In genomic region chr18:5998907-5999306, GRCh38 we compare ENCODE assay signal across 11 cellular contexts.
DNase-seq lines count a peak whose midpoint lies in the region; ATAC-seq and TF ChIP-seq lines count a peak whose summit lies in the region.
"Had no signal": no experiment of that assay in that cellular context is flagged by ENCODE, and none has a peak within 500 bp of the region (broad histone marks: within the 10 kb centered on the region; RNA-seq: fewer than 3 reads in every experiment).

No MANE protein-coding gene starts in this region.

- intact Hi-C loops in stomach (cut with DNase I; ENCODE audit: low total_unique reads) (no loop called here), prostate gland (cut with DNase I) (no loop called here)

- peak; percentile 98 for ATAC-seq in GM18511 (IDR thresholded peaks at IDR 0.05; ENCODE audit: unreplicated experiment)
- ATAC-seq in GM19468 (IDR thresholded peaks at IDR 0.05; ENCODE audit: extremely low read depth, unreplicated experiment), result peak; percentile 28
- peak; percentile 100 for ATAC-seq in HG02870 (IDR thresholded peaks at IDR 0.05; ENCODE audit: unreplicated experiment)
- peak; percentile 99 for ATAC-seq in HG03469 (IDR thresholded peaks at IDR 0.05; ENCODE audit: unreplicated experiment)
- ATAC-seq in upper lobe of left lung (ENCODE audit: low FRiP score in 2 of 2), result no peak

- H3K36me3 ChIP-seq in stomach, result no peaks in the 10 kb centered on the region
- no peaks in the 10 kb centered on the region for H3K36me3 ChIP-seq in prostate gland
- no peaks in the 10 kb centered on the region for H3K36me3 ChIP-seq in upper lobe of left lung
- H3K36me3 ChIP-seq: adrenal gland had no signal

- H3K4me3 ChIP-seq in stomach, result no peak overlapping the region
- no peak overlapping the region for H3K4me3 ChIP-seq in prostate gland
- no peak overlapping the region for H3K4me3 ChIP-seq in upper lobe of left lung
- H3K4me3 ChIP-seq: adrenal gland had no signal

- in situ Hi-C loops in G401 (cut with HindIII; ENCODE audit: low sequenced_read_pairs), result no loop called here

- TF ChIP-seq CTCF in stomach (IDR thresholded peaks at IDR 0.05) (no peak), prostate gland (IDR thresholded peaks at IDR 0.05) (no peak), upper lobe of left lung (IDR thresholded peaks at IDR 0.05) (no peak)

- H3K27me3 ChIP-seq in stomach (no peaks in the 10 kb centered on the region), prostate gland (replicated peaks; ENCODE audit: insufficient read depth) (no peaks in the 10 kb centered on the region), upper lobe of left lung (no peaks in the 10 kb centered on the region)
- H3K27me3 ChIP-seq: adrenal gland had no signal

- no peaks in the 10 kb centered on the region for H3K4me1 ChIP-seq in stomach
- H3K4me1 ChIP-seq in prostate gland (replicated peaks), result no peaks in the 10 kb centered on the region
- H3K4me1 ChIP-seq in upper lobe of left lung, result no peaks in the 10 kb centered on the region
- H3K4me1 ChIP-seq: adrenal gland had no signal

- DNase-seq in stomach (no peak), prostate gland (ENCODE audit: low spot score) (no peak), G401 (ENCODE audit: low spot score) (no peak), upper lobe of left lung (no peak)
- DNase-seq: adrenal gland, naive B cell had no signal

- TF ChIP-seq EP300 in stomach (IDR thresholded peaks at IDR 0.05) (no peak), upper lobe of left lung (IDR thresholded peaks at IDR 0.05) (no peak)

- no peak for TF ChIP-seq POLR2A in stomach (IDR thresholded peaks at IDR 0.05)
- TF ChIP-seq POLR2A in prostate gland (IDR thresholded peaks at IDR 0.05), result no peak
- no peak for TF ChIP-seq POLR2A in upper lobe of left lung (IDR thresholded peaks at IDR 0.05)

- H3K9me3 ChIP-seq in stomach (peaks cover 0 to 5% (median 2%) of the 10 kb centered on the region in 4 donors), prostate gland (no peaks in the 10 kb centered on the region), upper lobe of left lung (no peaks in the 10 kb centered on the region)

- H3K27ac ChIP-seq in stomach, result no peak overlapping the region
- H3K27ac ChIP-seq in prostate gland, result no peak overlapping the region
- H3K27ac ChIP-seq in upper lobe of left lung, result no peak overlapping the region
- H3K27ac ChIP-seq: adrenal gland, RWPE1 had no signal

Comparison
In these comparisons a context has a peak if more than half of its experiments do, and no peak if none do; other contexts are left out.
1. ATAC-seq: peak in GM18511 (single experiment), GM19468 (single experiment), HG02870 (single experiment) and HG03469 (single experiment); none in upper lobe of left lung (0 of 2).